20 cellular contexts compared by ENCODE assay signal in genomic region chr10:101003639-101004206, GRCh38. TPM values are rescaled to one million over a fixed set of nuclear protein-coding genes. Genes with fewer than 3 reads are reported as not detected.
DNase-seq lines count a peak whose midpoint lies in the region; ATAC-seq, FAIRE-seq and TF ChIP-seq lines count a peak whose summit lies in the region.
"Had no signal": no experiment of that assay in that cellular context is flagged by ENCODE, and none has a peak within 500 bp of the region (broad histone marks: within the 10 kb centered on the region; RNA-seq: fewer than 3 reads in every experiment).

No MANE protein-coding gene starts in this region.

- no peak for FAIRE-seq in K562 (lab: Jason Lieb, UNC)

- peaks cover 8 to 16% (median 11%) of the 10 kb centered on the region in 4 donors for H3K4me1 Mint-ChIP-seq in naive thymus-derived CD8-positive, alpha-beta T cell

- H3K36me3 Mint-ChIP-seq in naive thymus-derived CD8-positive, alpha-beta T cell, result peaks cover 0 to 9% (median 0%) of the 10 kb centered on the region in 3 donors

- WGBS in K562 (ENCODE audit: insufficient coverage, low coverage, missing lambda C conversion rate), result 90% methylated on average over 2 of the region's 18 CpGs

- ATAC-seq in K562, result no peak
- no peak for ATAC-seq in naive thymus-derived CD8-positive, alpha-beta T cell

- H3K4me1 ChIP-seq in K562 (replicated peaks in 1 of 2; ENCODE audit: control insufficient read depth in 2 of 2, insufficient read depth in 2 of 2, low read length in 2 of 2) (peaks cover 11 to 57% of the 10 kb centered on the region in 2 experiments; a peak in 4 of 5 replicates), muscle layer of colon (ENCODE audit: insufficient read depth, low read length) (peaks cover 40% of the 10 kb centered on the region), subcutaneous abdominal adipose tissue (ENCODE audit: control insufficient read depth in 5 of 5, insufficient read depth in 5 of 5, low read length in 5 of 5) (peaks cover 17 to 71% (median 59%) of the 10 kb centered on the region in 5 donors)

- peak overlapping the region in 1 of 2 experiments; percentile 9; a peak in 1 of 4 replicates for H3K9ac ChIP-seq in K562 (ENCODE audit: insufficient read depth in 1 of 2, low read depth in 2 of 2, low read length in 2 of 2)
- no peak overlapping the region for H3K9ac ChIP-seq in muscle layer of colon (ENCODE audit: low read length)
- peak overlapping the region in 1 of 5 donors; percentile 36 for H3K9ac ChIP-seq in subcutaneous abdominal adipose tissue (ENCODE audit: low read length in 5 of 5)

- no peak overlapping the region for H3K4me2 ChIP-seq in K562 (ENCODE audit: insufficient read depth, low read length)

- in situ Hi-C loops in K562 (cut with MboI), result no loop called here

- TF ChIP-seq RAD21 in K562 (CRISPR knock-in tag; conservative IDR thresholded peaks at IDR 0.05 in 1 of 2, IDR thresholded peaks at IDR 0.05 in 1 of 2), result no peak

- H3K27me3 Mint-ChIP-seq in naive thymus-derived CD8-positive, alpha-beta T cell, result no peaks in the 10 kb centered on the region
- H3K27me3 Mint-ChIP-seq: B cell; CD4-positive, alpha-beta T cell had no signal

- DNase-seq in RWPE1 (ENCODE audit: low spot score) (no peak), K562 (ENCODE audit: extremely low read depth in 1 of 4, low spot score in 3 of 4) (no peak), NCI-H1417 treated with DMSO at 0.1 percent for 48 hours (lab: John Stamatoyannopoulos, UW) (no peak)
- no peak for DNase-seq in naive thymus-derived CD8-positive, alpha-beta T cell
- no peak for DNase-seq in activated effector memory CD4-positive, alpha-beta T cell treated with anti-CD3 and anti-CD28 coated beads, Interleukin-2, amount 50 U/mL, for 16 hours
- DNase-seq: ACHN; Calu3; CD4-positive, alpha-beta T cell; DMS79 treated with DMSO at 0.1 percent for 48 hours; GDM1; H7; Karpas-422; NCI-H1105 treated with DMSO at 0.1 percent for 48 hours; NCI-H187 treated with DMSO at 0.1 percent for 48 hours; NCI-H510A; NCI-H82; SHP77 had no signal

- H2AFZ ChIP-seq in K562 (ENCODE audit: low read depth, low read length), result no peak overlapping the region

- no peak for TF ChIP-seq POLR2A in K562 (conservative IDR thresholded peaks at IDR 0.05)

- H3K36me3 ChIP-seq in K562 (ENCODE audit: control insufficient read depth, insufficient read depth, low read length), result peaks cover 50% of the 10 kb centered on the region; the same call in 2 of the 3 replicates
- peaks cover 32% of the 10 kb centered on the region for H3K36me3 ChIP-seq in muscle layer of colon (ENCODE audit: insufficient read depth, low read length)
- peaks cover 0 to 52% (median 45%) of the 10 kb centered on the region in 5 donors for H3K36me3 ChIP-seq in subcutaneous abdominal adipose tissue (ENCODE audit: control insufficient read depth in 5 of 5, insufficient read depth in 5 of 5, low read length in 5 of 5)

- peaks cover 42% of the 10 kb centered on the region for H3K79me2 ChIP-seq in K562 (ENCODE audit: control insufficient read depth, insufficient read depth, low read length)

- H3K9me1 ChIP-seq in K562 (ENCODE audit: control insufficient read depth, insufficient read depth, low read length), result no peaks in the 10 kb centered on the region

- BruUV-seq in K562 (replicated peaks; lab: Mats Ljungman, UMichigan), result no TSS peak

- H3K4me3 Mint-ChIP-seq in naive thymus-derived CD8-positive, alpha-beta T cell, result no peak overlapping the region
- H3K4me3 Mint-ChIP-seq: B cell; CD4-positive, alpha-beta T cell had no signal

- H3K9me3 Mint-ChIP-seq in naive thymus-derived CD8-positive, alpha-beta T cell, result no peaks in the 10 kb centered on the region
- H3K9me3 Mint-ChIP-seq: CD4-positive, alpha-beta T cell had no signal

- H3K9me3 ChIP-seq in K562 (replicated peaks; ENCODE audit: control insufficient read depth, insufficient read depth, low read depth, low read length), result no peaks in the 10 kb centered on the region
- no peaks in the 10 kb centered on the region for H3K9me3 ChIP-seq in muscle layer of colon (ENCODE audit: low read length)
- H3K9me3 ChIP-seq in subcutaneous abdominal adipose tissue (ENCODE audit: control insufficient read depth in 5 of 5, low read length in 5 of 5), result no peaks in the 10 kb centered on the region

- CTCF ChIA-PET in RWPE1 (lab: Yijun Ruan, JAX), result interaction anchor here (0.6 to 5.2 kb wide), 6 partner anchors 8 to 104 kb away, joined by 4 to 24 read pairs (median 8); no protein-coding TSS in a partner anchor
- CTCF ChIA-PET in K562 (lab: Yijun Ruan, JAX; ENCODE audit: low intra/inter-chr PET ratio), result no interaction called here

- peak overlapping the region; percentile 23 for H3K27ac ChIP-seq in RWPE1
- no peak overlapping the region for H3K27ac ChIP-seq in K562 (ENCODE audit: extremely low read depth, low read depth, low read length)
- peak overlapping the region; percentile 19 for H3K27ac ChIP-seq in muscle layer of colon (ENCODE audit: low read depth, low read length)
- H3K27ac ChIP-seq in subcutaneous abdominal adipose tissue (ENCODE audit: low read depth, low read length), result peak overlapping the region; percentile 70

- no peaks in the 10 kb centered on the region for H3K27me3 ChIP-seq in K562 (ENCODE audit: control insufficient read depth in 2 of 2, insufficient read depth in 2 of 2, low read length in 2 of 2)
- H3K27me3 ChIP-seq in muscle layer of colon (ENCODE audit: control insufficient read depth in 1 of 2, insufficient read depth in 2 of 2, low read length in 2 of 2), result no peaks in the 10 kb centered on the region
- no peaks in the 10 kb centered on the region for H3K27me3 ChIP-seq in subcutaneous abdominal adipose tissue (ENCODE audit: control insufficient read depth in 5 of 5, insufficient read depth in 4 of 5, low read length in 5 of 5)

- no peak for TF ChIP-seq EP300 in K562 (IDR thresholded peaks at IDR 0.05; ENCODE audit: low read length)

- TF ChIP-seq CTCF in RWPE1 (conservative IDR thresholded peaks at IDR 0.05; ENCODE audit: low read depth) (no peak), K562 (IDR thresholded peaks at IDR 0.05 in 2 of 3, conservative IDR thresholded peaks at IDR 0.05 in 1 of 3; ENCODE audit: insufficient read depth in 2 of 3, low read depth in 1 of 3, low read length in 3 of 3) (no peak)

- H3K27ac Mint-ChIP-seq in naive thymus-derived CD8-positive, alpha-beta T cell, result no peak overlapping the region
- H3K27ac Mint-ChIP-seq: B cell; CD4-positive, alpha-beta T cell had no signal

- intact Hi-C loops in K562 (cut with micrococcal nuclease), result no loop called here

- H4K20me1 ChIP-seq in K562 (replicated peaks; ENCODE audit: control insufficient read depth, insufficient read depth, low read length), result no peaks in the 10 kb centered on the region

- POLR2A ChIA-PET in RWPE1 (lab: Yijun Ruan, JAX; ENCODE audit: low non-redundant PET), result no interaction called here
- POLR2A ChIA-PET in K562 (lab: Yijun Ruan, JAX), result no interaction called here
- POLR2A ChIA-PET in naive thymus-derived CD8-positive, alpha-beta T cell (lab: Charles Lee), result interaction anchor here (1.1 kb wide), 1 partner anchor 11 kb away, joined by 3 read pairs; no protein-coding TSS in a partner anchor

- H3K4me3 ChIP-seq in K562 (no peak overlapping the region), muscle layer of colon (ENCODE audit: low read depth in 1 of 2, low read length in 2 of 2) (no peak overlapping the region), subcutaneous abdominal adipose tissue (ENCODE audit: low read depth in 1 of 5, low read length in 5 of 5) (no peak overlapping the region)

RNA-seq across cellular contexts. Expression of gene LZTS2, which starts 4.1 kb away (rescaled TPM):
- 28.9 and 51.1 TPM in 2 replicates for total RNA-seq in K562 (2011; cell fraction: chromatin; rRNA removed; ENCODE audit: low replicate concordance)
- 36.8 and 39.7 TPM in 2 replicates for total RNA-seq in K562 (2011; cell fraction: nucleolus; rRNA removed)
- total RNA-seq in K562 (2011; cell fraction: nucleoplasm; rRNA removed), result 26.9 and 34.2 TPM in 2 replicates
- total RNA-seq in K562 (2014; rRNA removed), result 27.2 and 31.7 TPM in 2 replicates
- 5.4 and 6.4 TPM in 2 replicates for total RNA-seq in K562 (2014; rRNA removed; fragmentation: Illumina TruSeq; extraction: Trizol)
- 18.5 and 19.8 TPM in 2 replicates for total RNA-seq in K562 (2015; rRNA removed; fragmentation: Illumina TruSeq; extraction: Trizol)
- 38.6 and 42.1 TPM in 2 replicates for total RNA-seq in K562 (2021)
- 14.7 and 29.0 TPM in 2 replicates for polyA plus RNA-seq in K562 (2011; rRNA removed)
- polyA plus RNA-seq in K562 (2011; cell fraction: cytosol; rRNA removed), result 28.1 and 68.0 TPM in 2 replicates
- polyA plus RNA-seq in K562 (2011; cell fraction: nucleus; rRNA removed), result 65.4 and 125 TPM in 2 replicates
- polyA plus RNA-seq in K562 (2012), result 34.1 and 35.5 TPM in 2 replicates
- 11.8 and 30.3 TPM in 2 replicates for polyA plus RNA-seq in K562 (2014; fragmentation: Illumina TruSeq; extraction: Trizol)
- polyA plus RNA-seq in K562 (2014; fragmentation: Nextera tagmentation; extraction: Ambion mirVana), result under 1 TPM; 0.23 to 0.59 TPM
- polyA plus RNA-seq in K562 (2014; rRNA removed), result 42.5 and 43.7 TPM in 2 replicates
- 8.0 and 8.6 TPM in 2 replicates for polyA minus RNA-seq in K562 (2011; rRNA and poly(A)+ RNA removed)
- polyA minus RNA-seq in K562 (2011; cell fraction: cytosol; rRNA and poly(A)+ RNA removed), result 19.6 and 24.0 TPM in 2 replicates
- 19.8 and 24.9 TPM in 2 replicates for polyA minus RNA-seq in K562 (2011; cell fraction: nucleus; rRNA and poly(A)+ RNA removed)
- 10 to 100 TPM; 33.5 to 34.3 TPM for total RNA-seq in naive thymus-derived CD8-positive, alpha-beta T cell
- 10 to 100 TPM; 10.8 to 19.5 (median 13.1) TPM for polyA plus RNA-seq in naive thymus-derived CD8-positive, alpha-beta T cell

RNA-seq across cellular contexts. Expression of gene TWNK, which starts 16.4 kb away (rescaled TPM):
- 20.7 and 34.6 TPM in 2 replicates for total RNA-seq in K562 (2011; cell fraction: chromatin; rRNA removed; ENCODE audit: low replicate concordance)
- 16.7 and 19.2 TPM in 2 replicates for total RNA-seq in K562 (2011; cell fraction: nucleolus; rRNA removed)
- 17.9 and 20.4 TPM in 2 replicates for total RNA-seq in K562 (2011; cell fraction: nucleoplasm; rRNA removed)
- total RNA-seq in K562 (2014; rRNA removed), result 17.9 and 20.6 TPM in 2 replicates
- 16.6 and 18.0 TPM in 2 replicates for total RNA-seq in K562 (2014; rRNA removed; fragmentation: Illumina TruSeq; extraction: Trizol)
- 13.6 and 14.3 TPM in 2 replicates for total RNA-seq in K562 (2015; rRNA removed; fragmentation: Illumina TruSeq; extraction: Trizol)
- total RNA-seq in K562 (2021), result 19.2 and 24.5 TPM in 2 replicates
- polyA plus RNA-seq in K562 (2011; rRNA removed), result 16.1 and 17.4 TPM in 2 replicates
- polyA plus RNA-seq in K562 (2011; cell fraction: cytosol; rRNA removed), result 13.8 and 17.6 TPM in 2 replicates
- 13.3 and 19.8 TPM in 2 replicates for polyA plus RNA-seq in K562 (2011; cell fraction: nucleus; rRNA removed)
- polyA plus RNA-seq in K562 (2012), result 10.5 and 24.8 TPM in 2 replicates
- 34.7 and 35.5 TPM in 2 replicates for polyA plus RNA-seq in K562 (2014; fragmentation: Illumina TruSeq; extraction: Trizol)
- polyA plus RNA-seq in K562 (2014; fragmentation: Nextera tagmentation; extraction: Ambion mirVana), result 10 to 100 TPM; 11.6 to 14.8 TPM
- 16.6 and 18.9 TPM in 2 replicates for polyA plus RNA-seq in K562 (2014; rRNA removed)
- 15.7 and 22.2 TPM in 2 replicates for polyA minus RNA-seq in K562 (2011; rRNA and poly(A)+ RNA removed)
- 8.4 and 13.6 TPM in 2 replicates for polyA minus RNA-seq in K562 (2011; cell fraction: cytosol; rRNA and poly(A)+ RNA removed)
- 7.5 and 8.2 TPM in 2 replicates for polyA minus RNA-seq in K562 (2011; cell fraction: nucleus; rRNA and poly(A)+ RNA removed)
- 10 to 100 TPM; 17.0 to 18.2 TPM for total RNA-seq in naive thymus-derived CD8-positive, alpha-beta T cell
- polyA plus RNA-seq in naive thymus-derived CD8-positive, alpha-beta T cell, result 10 to 100 TPM in 1 of 3 donors, 1 to 10 TPM in 2; 5.3 to 18.2 (median 9.7) TPM

RNA-seq across cellular contexts. Expression of gene MRPL43, which starts 16.4 kb away (rescaled TPM):
- total RNA-seq in K562 (2011; cell fraction: chromatin; rRNA removed; ENCODE audit: low replicate concordance), result 12.8 and 41.1 TPM in 2 replicates
- total RNA-seq in K562 (2011; cell fraction: nucleolus; rRNA removed), result 39.1 and 47.4 TPM in 2 replicates
- total RNA-seq in K562 (2011; cell fraction: nucleoplasm; rRNA removed), result 21.9 and 30.8 TPM in 2 replicates
- total RNA-seq in K562 (2014; rRNA removed), result 55.9 and 63.2 TPM in 2 replicates
- total RNA-seq in K562 (2014; rRNA removed; fragmentation: Illumina TruSeq; extraction: Trizol), result 20.5 and 21.3 TPM in 2 replicates
- 40.0 and 42.5 TPM in 2 replicates for total RNA-seq in K562 (2015; rRNA removed; fragmentation: Illumina TruSeq; extraction: Trizol)
- 47.0 and 48.5 TPM in 2 replicates for total RNA-seq in K562 (2021)
- 37.2 and 47.6 TPM in 2 replicates for polyA plus RNA-seq in K562 (2011; rRNA removed)
- polyA plus RNA-seq in K562 (2011; cell fraction: cytosol; rRNA removed), result 62.0 and 116 TPM in 2 replicates
- 74.2 and 104 TPM in 2 replicates for polyA plus RNA-seq in K562 (2011; cell fraction: nucleus; rRNA removed)
- 58.5 and 65.3 TPM in 2 replicates for polyA plus RNA-seq in K562 (2012)
- polyA plus RNA-seq in K562 (2014; fragmentation: Illumina TruSeq; extraction: Trizol), result 29.1 and 50.5 TPM in 2 replicates
- polyA plus RNA-seq in K562 (2014; fragmentation: Nextera tagmentation; extraction: Ambion mirVana), result 10 to 100 TPM; 15.1 to 25.6 TPM
- 63.7 and 77.5 TPM in 2 replicates for polyA plus RNA-seq in K562 (2014; rRNA removed)
- 7.5 and 9.8 TPM in 2 replicates for polyA minus RNA-seq in K562 (2011; rRNA and poly(A)+ RNA removed)
- 15.6 and 15.7 TPM in 2 replicates for polyA minus RNA-seq in K562 (2011; cell fraction: cytosol; rRNA and poly(A)+ RNA removed)
- polyA minus RNA-seq in K562 (2011; cell fraction: nucleus; rRNA and poly(A)+ RNA removed), result 26.4 and 27.4 TPM in 2 replicates
- 10 to 100 TPM; 64.9 to 66.6 TPM for total RNA-seq in naive thymus-derived CD8-positive, alpha-beta T cell
- polyA plus RNA-seq in naive thymus-derived CD8-positive, alpha-beta T cell, result 100 to 1,000 TPM; 117 to 136 (median 123) TPM

RNA-seq across cellular contexts. Expression of gene PDZD7, which starts 27.2 kb away (rescaled TPM):
- total RNA-seq in K562 (2011; cell fraction: chromatin; rRNA removed; ENCODE audit: low replicate concordance), result 0.69 TPM in 1 of 2 replicates, not detected in the other
- total RNA-seq in K562 (2011; cell fraction: nucleolus; rRNA removed), result 0.79 and 0.83 TPM in 2 replicates
- 0.44 and 0.46 TPM in 2 replicates for total RNA-seq in K562 (2011; cell fraction: nucleoplasm; rRNA removed)
- 0.16 and 0.23 TPM in 2 replicates for total RNA-seq in K562 (2014; rRNA removed)
- 0.04 TPM in 1 of 2 replicates, not detected in the other for total RNA-seq in K562 (2014; rRNA removed; fragmentation: Illumina TruSeq; extraction: Trizol)
- 0.04 and 0.07 TPM in 2 replicates for total RNA-seq in K562 (2015; rRNA removed; fragmentation: Illumina TruSeq; extraction: Trizol)
- 0.09 and 0.29 TPM in 2 replicates for total RNA-seq in K562 (2021)
- 0.24 and 0.28 TPM in 2 replicates for polyA plus RNA-seq in K562 (2011; rRNA removed)
- polyA plus RNA-seq in K562 (2011; cell fraction: cytosol; rRNA removed), result 0.15 and 0.57 TPM in 2 replicates
- 0.62 and 0.97 TPM in 2 replicates for polyA plus RNA-seq in K562 (2011; cell fraction: nucleus; rRNA removed)
- 0.09 and 0.54 TPM in 2 replicates for polyA plus RNA-seq in K562 (2012)
- polyA plus RNA-seq in K562 (2014; fragmentation: Illumina TruSeq; extraction: Trizol), result 0.04 TPM in 1 of 2 replicates, not detected in the other
- not detected for polyA plus RNA-seq in K562 (2014; fragmentation: Nextera tagmentation; extraction: Ambion mirVana)
- polyA plus RNA-seq in K562 (2014; rRNA removed), result 0.04 and 0.07 TPM in 2 replicates
- 0.14 TPM in 1 of 2 replicates, not detected in the other for polyA minus RNA-seq in K562 (2011; rRNA and poly(A)+ RNA removed)
- 0.38 TPM in 1 of 2 replicates, not detected in the other for polyA minus RNA-seq in K562 (2011; cell fraction: cytosol; rRNA and poly(A)+ RNA removed)
- polyA minus RNA-seq in K562 (2011; cell fraction: nucleus; rRNA and poly(A)+ RNA removed), result 0.44 and 0.67 TPM in 2 replicates
- 1 to 10 TPM; 1.3 to 1.4 TPM for total RNA-seq in naive thymus-derived CD8-positive, alpha-beta T cell
- polyA plus RNA-seq in naive thymus-derived CD8-positive, alpha-beta T cell, result 1 to 10 TPM in 1 of 3 donors, under 1 TPM in 2; 0.39 to 1.1 (median 0.89) TPM

RNA-seq across cellular contexts. Expression of gene SFXN3, which starts 27.3 kb away (rescaled TPM):
- total RNA-seq in K562 (2011; cell fraction: chromatin; rRNA removed; ENCODE audit: low replicate concordance), result 6.0 and 9.2 TPM in 2 replicates
- total RNA-seq in K562 (2011; cell fraction: nucleolus; rRNA removed), result 3.8 and 5.2 TPM in 2 replicates
- total RNA-seq in K562 (2011; cell fraction: nucleoplasm; rRNA removed), result 3.7 and 5.1 TPM in 2 replicates
- 1.00 and 2.2 TPM in 2 replicates for total RNA-seq in K562 (2014; rRNA removed)
- total RNA-seq in K562 (2014; rRNA removed; fragmentation: Illumina TruSeq; extraction: Trizol), result 0.64 and 0.69 TPM in 2 replicates
- 0.58 and 0.68 TPM in 2 replicates for total RNA-seq in K562 (2015; rRNA removed; fragmentation: Illumina TruSeq; extraction: Trizol)
- total RNA-seq in K562 (2021), result 1.4 and 1.8 TPM in 2 replicates
- 4.6 and 8.1 TPM in 2 replicates for polyA plus RNA-seq in K562 (2011; rRNA removed)
- polyA plus RNA-seq in K562 (2011; cell fraction: cytosol; rRNA removed), result 5.6 and 7.0 TPM in 2 replicates
- 15.8 and 21.0 TPM in 2 replicates for polyA plus RNA-seq in K562 (2011; cell fraction: nucleus; rRNA removed)
- 1.6 and 3.3 TPM in 2 replicates for polyA plus RNA-seq in K562 (2012)
- 1.5 and 1.6 TPM in 2 replicates for polyA plus RNA-seq in K562 (2014; fragmentation: Illumina TruSeq; extraction: Trizol)
- under 1 TPM; 0.24 to 0.31 TPM for polyA plus RNA-seq in K562 (2014; fragmentation: Nextera tagmentation; extraction: Ambion mirVana)
- 0.86 and 0.96 TPM in 2 replicates for polyA plus RNA-seq in K562 (2014; rRNA removed)
- polyA minus RNA-seq in K562 (2011; rRNA and poly(A)+ RNA removed), result 5.0 and 5.6 TPM in 2 replicates
- 2.5 and 5.0 TPM in 2 replicates for polyA minus RNA-seq in K562 (2011; cell fraction: cytosol; rRNA and poly(A)+ RNA removed)
- 3.4 and 5.2 TPM in 2 replicates for polyA minus RNA-seq in K562 (2011; cell fraction: nucleus; rRNA and poly(A)+ RNA removed)
- total RNA-seq in naive thymus-derived CD8-positive, alpha-beta T cell, result 10 to 100 TPM; 63.1 to 66.9 TPM
- polyA plus RNA-seq in naive thymus-derived CD8-positive, alpha-beta T cell, result 10 to 100 TPM in 2 of 3 donors, 1 to 10 TPM in 1; 9.9 to 11.5 (median 11.2) TPM
